ENCODE assay signal across 8 cellular contexts in the genomic region with DNA sequence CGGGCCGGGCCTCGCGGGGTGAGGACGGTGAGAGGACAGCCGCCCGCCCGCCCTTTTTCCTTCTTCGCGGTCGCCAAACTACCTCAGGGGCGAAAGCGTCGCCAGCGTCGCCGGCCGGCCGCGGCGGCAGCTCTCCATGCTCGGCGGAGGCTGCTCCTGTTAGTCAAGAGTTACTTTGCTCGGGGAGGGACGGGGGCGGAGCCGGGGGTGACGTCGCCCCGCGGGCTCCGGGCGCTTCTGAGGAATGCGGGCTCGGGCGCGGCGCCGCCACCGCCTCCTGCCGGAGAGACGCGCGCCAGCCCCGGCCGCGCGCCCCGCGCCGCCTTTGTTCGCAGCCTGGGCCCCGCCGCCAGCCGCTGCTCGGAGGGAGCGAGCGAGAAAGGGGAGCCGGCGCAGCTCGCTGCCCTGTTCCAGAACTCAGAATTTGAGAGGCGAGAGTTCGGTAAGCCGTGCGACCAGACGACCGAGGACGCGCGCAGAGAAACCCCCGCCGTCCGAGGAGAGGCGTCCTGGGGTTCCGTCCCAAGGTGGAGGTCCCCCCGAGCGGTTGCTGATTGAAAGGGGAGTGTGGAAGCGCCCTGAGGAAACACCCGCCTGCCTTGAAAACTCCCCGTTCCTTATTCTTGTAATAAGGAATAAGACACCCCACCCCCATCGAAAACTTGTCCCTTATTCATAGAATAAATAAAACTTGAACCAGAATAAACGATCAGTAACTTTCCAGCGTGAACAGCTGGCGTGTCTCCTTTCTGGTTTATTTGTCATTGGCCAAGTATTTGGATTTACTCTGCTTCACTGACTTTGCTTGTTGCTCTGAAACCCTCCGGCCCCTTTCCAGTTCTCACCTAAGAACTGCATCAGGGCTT. TPM values are rescaled to one million over a fixed set of nuclear protein-coding genes. Genes with fewer than 3 reads are reported as not detected.
DNase-seq lines count a peak whose midpoint lies in the region; ATAC-seq and TF ChIP-seq lines count a peak whose summit lies in the region.

A gene (minus strand): TSS at position 164 of the 866 bp plus-strand sequence. CDS start 241 bp downstream, outside the sequence.

- H3K9ac ChIP-seq in colonic mucosa (ENCODE audit: low read depth in 2 of 2, low read length in 2 of 2): peak within 1 kb of the TSS; percentile 92 to 100

- peak; percentile 46 for TF ChIP-seq CTCF in colonic mucosa (IDR thresholded peaks at IDR 0.05)

- no peaks in the 10 kb centered on the region for H3K27me3 ChIP-seq in colonic mucosa

- H3K36me3 ChIP-seq in colonic mucosa: no peaks in the 10 kb centered on the region

- no peaks in the 10 kb centered on the region for H3K4me1 ChIP-seq in colonic mucosa

- H3K27ac ChIP-seq in colonic mucosa: peak within 1 kb of the TSS; percentile 94

- no peaks in the 10 kb centered on the region for H3K9me3 ChIP-seq in colonic mucosa

- intact Hi-C loops in colonic mucosa (cut with DNase I): no loop called here

- DNase-seq in NCI-H1092 treated with DMSO at 0.1 percent for 48 hours (lab: John Stamatoyannopoulos, UW): peak; percentile 42
- no peak for DNase-seq in NCI-H1092 (lab: John Stamatoyannopoulos, UW)
- peak; percentile 49 for DNase-seq in NCI-H2029 (lab: John Stamatoyannopoulos, UW)
- DNase-seq in activated CD4-positive, alpha-beta T cell treated with anti-CD3 and anti-CD28 coated beads for 48 hours: peak; percentile 91
- DNase-seq in colonic mucosa: peak; percentile 94
- DNase-seq in kidney tubule cell (ENCODE audit: low spot score): peak; percentile 96
- DNase-seq in stimulated activated CD4-positive, alpha-beta T cell treated with anti-CD3 and anti-CD28 coated beads, Interleukin-1b, Interleukin-23, amount 100 ng/mL, for 1 hour (ENCODE audit: low read depth in 2 of 2): peak; percentile 56 to 80

- peak within 1 kb of the TSS; percentile 76 for H3K4me3 ChIP-seq in colonic mucosa

- peak; percentile 82 for ATAC-seq in HG02840 (IDR thresholded peaks at IDR 0.05; ENCODE audit: low FRiP score, unreplicated experiment)

RNA-seq across cellular contexts. Expression of the gene that starts here (rescaled TPM):
- 100 to 1,000 TPM in 1 of 2 donors, 10 to 100 TPM in 1; 94.1 to 117 TPM for total RNA-seq in colonic mucosa
